15 cellular contexts compared by ENCODE assay signal in genomic region chr2:113879457-113879856, GRCh38. TPM values are rescaled to one million over a fixed set of nuclear protein-coding genes. Genes with fewer than 3 reads are reported as not detected.
DNase-seq lines count a peak whose midpoint lies in the region; ATAC-seq and TF ChIP-seq lines count a peak whose summit lies in the region.
"Had no signal": no experiment of that assay in that cellular context is flagged by ENCODE, and none has a peak within 500 bp of the region (broad histone marks: within the 10 kb centered on the region; RNA-seq: fewer than 3 reads in every experiment).

No MANE protein-coding gene starts in this region.

- no peaks in the 10 kb centered on the region for H3K36me3 ChIP-seq in right atrium auricular region
- H3K36me3 ChIP-seq: BE2C had no signal

- CTCF ChIA-PET in activated naive CD4-positive, alpha-beta T cell treated with anti-CD3 and anti-CD28 coated beads, Interleukin-2, amount 10 ng/mL, durations not matched to agents 7 days and 5 days (lab: Charles Lee) = interaction anchor here (0.9 to 4.1 kb wide), 3 partner anchors 8 to 178 kb away, joined by 3 to 21 read pairs (median 3); no protein-coding TSS in a partner anchor
- CTCF ChIA-PET in activated naive CD4-positive, alpha-beta T cell treated with anti-CD3 and anti-CD28 coated beads for 36 hours (lab: Charles Lee) = interaction anchor here (0.8 to 2.4 kb wide), 4 partner anchors 9 to 275 kb away, joined by 3 to 7 read pairs (median 3); no protein-coding TSS in a partner anchor

- H3K27ac ChIP-seq in right atrium auricular region = no peak overlapping the region
- H3K27ac ChIP-seq: C4-2B, GM23248, HL-60 had no signal

- peak overlapping the region; percentile 21 for H3K27ac Mint-ChIP-seq in activated naive CD4-positive, alpha-beta T cell treated with anti-CD3 and anti-CD28 coated beads, Interleukin-2, amount 10 ng/mL, durations not matched to agents 7 days and 5 days
- no peak overlapping the region for H3K27ac Mint-ChIP-seq in activated naive CD4-positive, alpha-beta T cell treated with anti-CD3 and anti-CD28 coated beads for 36 hours
- H3K27ac Mint-ChIP-seq: CD8-positive, alpha-beta T cell had no signal

- H3K36me3 Mint-ChIP-seq in activated naive CD4-positive, alpha-beta T cell treated with anti-CD3 and anti-CD28 coated beads, Interleukin-2, amount 10 ng/mL, durations not matched to agents 7 days and 5 days = peaks cover 30% of the 10 kb centered on the region
- peaks cover 15% of the 10 kb centered on the region for H3K36me3 Mint-ChIP-seq in activated naive CD4-positive, alpha-beta T cell treated with anti-CD3 and anti-CD28 coated beads for 36 hours (ENCODE audit: low read depth)

- ATAC-seq in left ventricle myocardium superior (peak; percentile 74), HG03039 (IDR thresholded peaks at IDR 0.05; ENCODE audit: unreplicated experiment) (no peak)
- ATAC-seq: CD8-positive, alpha-beta T cell had no signal

- peaks cover 0 to 13% of the 10 kb centered on the region in 2 donors for H3K4me1 ChIP-seq in right atrium auricular region
- H3K4me1 ChIP-seq: BE2C had no signal

- H3K4me3 ChIP-seq in right atrium auricular region = no peak overlapping the region
- H3K4me3 ChIP-seq: GM23248 had no signal

- peaks cover 66% of the 10 kb centered on the region for H3K4me1 Mint-ChIP-seq in activated naive CD4-positive, alpha-beta T cell treated with anti-CD3 and anti-CD28 coated beads, Interleukin-2, amount 10 ng/mL, durations not matched to agents 7 days and 5 days
- peaks cover 45% of the 10 kb centered on the region for H3K4me1 Mint-ChIP-seq in activated naive CD4-positive, alpha-beta T cell treated with anti-CD3 and anti-CD28 coated beads for 36 hours (ENCODE audit: low read depth)

- no peak overlapping the region for H3K4me3 Mint-ChIP-seq in activated naive CD4-positive, alpha-beta T cell treated with anti-CD3 and anti-CD28 coated beads, Interleukin-2, amount 10 ng/mL, durations not matched to agents 7 days and 5 days
- H3K4me3 Mint-ChIP-seq in activated naive CD4-positive, alpha-beta T cell treated with anti-CD3 and anti-CD28 coated beads for 36 hours = no peak overlapping the region
- H3K4me3 Mint-ChIP-seq: CD8-positive, alpha-beta T cell had no signal

- intact Hi-C loops in activated naive CD4-positive, alpha-beta T cell treated with anti-CD3 and anti-CD28 coated beads for 36 hours (cut with micrococcal nuclease) = no loop called here
- intact Hi-C loops in left ventricle myocardium superior (cut with micrococcal nuclease) (no loop called here), head of caudate nucleus (cut with DNase I) (no loop called here)

- H3K27me3 ChIP-seq in right atrium auricular region = no peaks in the 10 kb centered on the region
- H3K27me3 ChIP-seq: BE2C had no signal

- H3K9me3 ChIP-seq in right atrium auricular region = no peaks in the 10 kb centered on the region
- H3K9me3 ChIP-seq: BE2C had no signal

- no peaks in the 10 kb centered on the region for H3K9me3 Mint-ChIP-seq in activated naive CD4-positive, alpha-beta T cell treated with anti-CD3 and anti-CD28 coated beads, Interleukin-2, amount 10 ng/mL, durations not matched to agents 7 days and 5 days
- H3K9me3 Mint-ChIP-seq in activated naive CD4-positive, alpha-beta T cell treated with anti-CD3 and anti-CD28 coated beads for 36 hours = no peaks in the 10 kb centered on the region
- H3K9me3 Mint-ChIP-seq: CD8-positive, alpha-beta T cell had no signal

- no peaks in the 10 kb centered on the region for H3K27me3 Mint-ChIP-seq in activated naive CD4-positive, alpha-beta T cell treated with anti-CD3 and anti-CD28 coated beads, Interleukin-2, amount 10 ng/mL, durations not matched to agents 7 days and 5 days
- H3K27me3 Mint-ChIP-seq in activated naive CD4-positive, alpha-beta T cell treated with anti-CD3 and anti-CD28 coated beads for 36 hours (ENCODE audit: low read depth) = no peaks in the 10 kb centered on the region

- TF ChIP-seq CTCF in right atrium auricular region (IDR thresholded peaks at IDR 0.05) = no peak

- no peak for DNase-seq in activated naive CD4-positive, alpha-beta T cell treated with anti-CD3 and anti-CD28 coated beads, Interleukin-2, amount 10 ng/mL, durations not matched to agents 7 days and 5 days
- DNase-seq in activated naive CD4-positive, alpha-beta T cell treated with anti-CD3 and anti-CD28 coated beads for 36 hours = no peak
- DNase-seq in left ventricle myocardium superior = no peak
- DNase-seq in right atrium auricular region (ENCODE audit: low spot score) = no peak
- DNase-seq in head of caudate nucleus = peak in 22 of 42 donors; percentile 26 to 64 (median 42)
- no peak for DNase-seq in NCI-H345 (lab: John Stamatoyannopoulos, UW)
- DNase-seq: BE2C; CD8-positive, alpha-beta T cell; DMS153; DMS79 treated with DMSO at 0.1 percent for 48 hours; EL; GM23248 had no signal

RNA-seq across cellular contexts. Expression of gene ACTR3, which starts 10.4 kb away (rescaled TPM):
- 100 to 1,000 TPM; 516 to 536 TPM for total RNA-seq in activated naive CD4-positive, alpha-beta T cell treated with anti-CD3 and anti-CD28 coated beads for 36 hours
- total RNA-seq in left ventricle myocardium superior = 117 TPM
- 10 to 100 TPM; 68.5 to 70.5 TPM for total RNA-seq in right atrium auricular region

Comparison
In these comparisons a context has a peak if more than half of its experiments do, and no peak if none do; other contexts are left out.
1. DNase-seq: peak in head of caudate nucleus (22 of 42); none in activated naive CD4-positive, alpha-beta T cell treated with anti-CD3 and anti-CD28 coated beads, Interleukin-2, amount 10 ng/mL, durations not matched to agents 7 days and 5 days (single experiment), activated naive CD4-positive, alpha-beta T cell treated with anti-CD3 and anti-CD28 coated beads for 36 hours (single experiment), left ventricle myocardium superior (single experiment), right atrium auricular region (single experiment) and NCI-H345 (single experiment).